Comparison of ENCODE assay signal across 8 cellular contexts in genomic region chr3:14377838-14378169, GRCh38. TPM values are rescaled to one million over a fixed set of nuclear protein-coding genes. Genes with fewer than 3 reads are reported as not detected.
DNase-seq lines count a peak whose midpoint lies in the region; ATAC-seq and TF ChIP-seq lines count a peak whose summit lies in the region.

No MANE protein-coding gene starts in this region.

- peak overlapping the region; percentile 81 for H3K27ac Mint-ChIP-seq in natural killer cell

- peak overlapping the region; percentile 72 for H3K4me3 Mint-ChIP-seq in natural killer cell

- H3K36me3 Mint-ChIP-seq in natural killer cell, result no peaks in the 10 kb centered on the region

- DNase-seq in GF-D8 (lab: John Stamatoyannopoulos, UW) (peak; percentile 72), natural killer cell (peak; percentile 53), inferior parietal cortex (ENCODE audit: extremely low spot score) (no peak), dedifferentiated amniotic fluid mesenchymal stem cell (ENCODE audit: extremely low spot score) (no peak), NCI-H1092 treated with DMSO at 0.1 percent for 48 hours (lab: John Stamatoyannopoulos, UW) (no peak), GOT3 (lab: John Stamatoyannopoulos, UW) (no peak)
- DNase-seq in activated CD4-positive, alpha-beta T cell treated with anti-CD3 and anti-CD28 coated beads, Interleukin-2, amount 50 U/mL, for 48 hours, result peak; percentile 20 to 40

- H3K4me1 Mint-ChIP-seq in natural killer cell, result peaks cover 23 to 40% of the 10 kb centered on the region in 2 donors

- intact Hi-C loops in natural killer cell (cut with micrococcal nuclease), result loop anchor here (2.0 kb wide), 1 partner anchor 55 kb away; no protein-coding TSS in a partner anchor

- peaks cover 24 to 29% of the 10 kb centered on the region in 2 donors for H3K27me3 Mint-ChIP-seq in natural killer cell (ENCODE audit: low read depth in 2 of 2)

- peak; percentile 71 for ATAC-seq in HG02759 (IDR thresholded peaks at IDR 0.05; ENCODE audit: unreplicated experiment)
- ATAC-seq in natural killer cell, result peak; percentile 91 to 97 (median 96)

- no peaks in the 10 kb centered on the region for H3K9me3 Mint-ChIP-seq in natural killer cell

- TF ChIP-seq CTCF in natural killer cell (IDR thresholded peaks at IDR 0.05), result no peak

RNA-seq across cellular contexts. Expression of gene SLC6A6, which starts 24.6 kb away (rescaled TPM):
- 10 to 100 TPM; 43.7 to 55.4 (median 50.1) TPM for total RNA-seq in natural killer cell

Comparison
In these comparisons a context has a peak if more than half of its experiments do, and no peak if none do; other contexts are left out.
1. DNase-seq: peak in GF-D8 (single experiment), activated CD4-positive, alpha-beta T cell treated with anti-CD3 and anti-CD28 coated beads, Interleukin-2, amount 50 U/mL, for 48 hours (2 of 2) and natural killer cell (single experiment); none in inferior parietal cortex (single experiment), dedifferentiated amniotic fluid mesenchymal stem cell (single experiment), NCI-H1092 treated with DMSO at 0.1 percent for 48 hours (single experiment) and GOT3 (single experiment).